In genomic region chr11:128549256-128549944, GRCh38 we compare ENCODE assay signal across 8 cellular contexts. TPM values are rescaled to one million over a fixed set of nuclear protein-coding genes. Genes with fewer than 3 reads are reported as not detected.
DNase-seq lines count a peak whose midpoint lies in the region; ATAC-seq and TF ChIP-seq lines count a peak whose summit lies in the region.

No MANE protein-coding gene starts in this region.

- no peak for TF ChIP-seq RAD21 in IMR-90 (IDR thresholded peaks at IDR 0.05; ENCODE audit: low read length)

- H4K8ac ChIP-seq in IMR-90 (ENCODE audit: low read depth in 2 of 2, low read length in 2 of 2): peak overlapping the region in 1 of 2 experiments; percentile 35; a peak in 1 of 4 replicates

- H3K27ac ChIP-seq in IMR-90 (ENCODE audit: insufficient read depth, low read length): no peak overlapping the region

- CTCF ChIA-PET in IMR-90 (lab: Yijun Ruan, JAX): interaction anchor here (1.0 kb wide), 1 partner anchor 12 kb away, joined by 3 read pairs; no protein-coding TSS in a partner anchor

- H4K20me1 ChIP-seq in IMR-90 (ENCODE audit: insufficient read depth, low read length): no peaks in the 10 kb centered on the region

- H2AK9ac ChIP-seq in IMR-90 (replicated peaks; ENCODE audit: low read depth, low read length, poor library complexity): no peak overlapping the region

- no peak overlapping the region for H3K56ac ChIP-seq in IMR-90 (ENCODE audit: extremely low read depth, insufficient read depth, low read length)

- no peak overlapping the region for H2BK20ac ChIP-seq in IMR-90 (ENCODE audit: low read depth, low read length)

- no TSS peak for BruUV-seq in IMR-90 (replicated peaks; lab: Mats Ljungman, UMichigan)

- DNase-seq in IMR-90: no peak
- peak; percentile 63 for DNase-seq in brain pericyte (ENCODE audit: low read depth, low spot score)
- DNase-seq in immature natural killer cell: no peak
- DNase-seq in stimulated activated effector memory CD8-positive, alpha-beta T cell treated with anti-CD3 and anti-CD28 coated beads, Interleukin-12 subunit alpha, Interleukin-12 subunit beta, amount 100 ng/mL, for 72 hours (ENCODE audit: low spot score in 2 of 2): no peak
- DNase-seq in hippocampal formation (lab: John Stamatoyannopoulos, UW): no peak
- DNase-seq in NCI-H187 (lab: John Stamatoyannopoulos, UW): no peak

- H3K4me1 ChIP-seq in IMR-90 (ENCODE audit: control insufficient read depth, insufficient read depth, low read length): peaks cover 6% of the 10 kb centered on the region; the same call in 1 of the 2 replicates

- H3K18ac ChIP-seq in IMR-90 (ENCODE audit: low read depth, low read length): no peak overlapping the region

- no peak for TF ChIP-seq POLR2A in IMR-90 (IDR thresholded peaks at IDR 0.05; ENCODE audit: low read depth, low read length)

- no peak for TF ChIP-seq CTCF in IMR-90 (conservative IDR thresholded peaks at IDR 0.05; ENCODE audit: low read depth, low read length)

- peak overlapping the region; percentile 29; the same call in 1 of the 2 replicates for H2AK5ac ChIP-seq in IMR-90 (ENCODE audit: low read depth, low read length)

- POLR2A ChIA-PET in IMR-90 (lab: Charles Lee; ENCODE audit: unreplicated experiment): no interaction called here

- WGBS in IMR-90 (ENCODE audit: extremely low coverage in 2 of 2, insufficient read length in 1 of 2), 2 experiments: 70% methylated on average over 11 of the region's 37 CpGs; no CpG with 5 or more reads in 1 of the 2 experiments

- dilution Hi-C loops in IMR-90 (cut with HindIII; ENCODE audit: low sequenced_read_pairs, unreplicated experiment): no loop called here

- H3K36me3 ChIP-seq in IMR-90 (ENCODE audit: control insufficient read depth, insufficient read depth, low read length): no peaks in the 10 kb centered on the region

- peak overlapping the region; percentile 55 for H2AFZ ChIP-seq in IMR-90 (replicated peaks; ENCODE audit: low read length, poor library complexity)

- in situ Hi-C loops in IMR-90 (cut with MboI; ENCODE audit: low sequenced_read_pairs): no loop called here

- H3K36me3 Mint-ChIP-seq in immature natural killer cell: peaks cover 0 to 4% (median 0%) of the 10 kb centered on the region in 3 donors
- H3K36me3 Mint-ChIP-seq in stimulated activated effector memory CD8-positive, alpha-beta T cell treated with anti-CD3 and anti-CD28 coated beads, Interleukin-12 subunit alpha, Interleukin-12 subunit beta, amount 100 ng/mL, for 72 hours: peaks cover 12% of the 10 kb centered on the region

- no peaks in the 10 kb centered on the region; the same call in 1 of the 2 replicates for H3K9me1 ChIP-seq in IMR-90 (ENCODE audit: insufficient read depth, low read length)

- no peak overlapping the region for H2BK15ac ChIP-seq in IMR-90 (ENCODE audit: low read depth, low read length)

- peaks cover 5% of the 10 kb centered on the region for H3K27me3 ChIP-seq in IMR-90 (ENCODE audit: control insufficient read depth, insufficient read depth, low read length)

- peak overlapping the region in 5 of 6 donors; percentile 34 to 99 (median 97) for H3K27ac Mint-ChIP-seq in immature natural killer cell
- H3K27ac Mint-ChIP-seq in stimulated activated effector memory CD8-positive, alpha-beta T cell treated with anti-CD3 and anti-CD28 coated beads, Interleukin-12 subunit alpha, Interleukin-12 subunit beta, amount 100 ng/mL, for 72 hours: peak overlapping the region; percentile 93

- H3K4me3 ChIP-seq in IMR-90 (ENCODE audit: insufficient read depth, low read depth, low read length): no peak overlapping the region

- no peak overlapping the region for H4K91ac ChIP-seq in IMR-90 (ENCODE audit: insufficient read depth, low read depth, low read length)

- peak overlapping the region; percentile 6; the same call in 1 of the 2 replicates for H3K4me2 ChIP-seq in IMR-90 (ENCODE audit: low read depth, low read length)

- no peaks in the 10 kb centered on the region for H3K79me1 ChIP-seq in IMR-90 (ENCODE audit: low read depth in 1 of 2, low read length in 2 of 2)

- no peak overlapping the region for H3K4ac ChIP-seq in IMR-90 (ENCODE audit: low read depth, low read length)

- no peak overlapping the region for H4K5ac ChIP-seq in IMR-90 (ENCODE audit: low read depth, low read length)

- H3K9ac ChIP-seq in IMR-90 (ENCODE audit: low read depth, low read length): no peak overlapping the region

- intact Hi-C loops in IMR-90 (cut with micrococcal nuclease): no loop called here

- no peaks in the 10 kb centered on the region for H3K9me3 ChIP-seq in IMR-90 (ENCODE audit: control insufficient read depth, insufficient read depth, low read length)

- H2BK120ac ChIP-seq in IMR-90 (ENCODE audit: low read depth, low read length): no peak overlapping the region

- 0 out of 2 replicates have a peak overlapping the region, but pooled peaks have one; percentile 2 for H3K23ac ChIP-seq in IMR-90 (ENCODE audit: low read depth, low read length)

- no peak overlapping the region for H2BK5ac ChIP-seq in IMR-90 (ENCODE audit: low read depth, low read length, poor library complexity, severe bottlenecking)

- peaks cover 66% of the 10 kb centered on the region in 2 donors for H3K4me1 Mint-ChIP-seq in immature natural killer cell
- peaks cover 68% of the 10 kb centered on the region for H3K4me1 Mint-ChIP-seq in stimulated activated effector memory CD8-positive, alpha-beta T cell treated with anti-CD3 and anti-CD28 coated beads, Interleukin-12 subunit alpha, Interleukin-12 subunit beta, amount 100 ng/mL, for 72 hours

- peaks cover 0 to 6% (median 5%) of the 10 kb centered on the region in 3 donors for H3K27me3 Mint-ChIP-seq in immature natural killer cell (ENCODE audit: low read depth in 3 of 3)

- H3K4me3 Mint-ChIP-seq in immature natural killer cell: peak overlapping the region; percentile 49 to 87 (median 84)
- peak overlapping the region; percentile 63 for H3K4me3 Mint-ChIP-seq in stimulated activated effector memory CD8-positive, alpha-beta T cell treated with anti-CD3 and anti-CD28 coated beads, Interleukin-12 subunit alpha, Interleukin-12 subunit beta, amount 100 ng/mL, for 72 hours

- H3K14ac ChIP-seq in IMR-90 (replicated peaks; ENCODE audit: low read depth, low read length): no peak overlapping the region

- ATAC-seq in IMR-90 (ENCODE audit: low read depth) (peak; percentile 3; the same call in 1 of the 2 replicates), GM19328 (IDR thresholded peaks at IDR 0.05; ENCODE audit: unreplicated experiment) (no peak)
- ATAC-seq in stimulated activated effector memory CD8-positive, alpha-beta T cell treated with anti-CD3 and anti-CD28 coated beads, Interleukin-12 subunit alpha, Interleukin-12 subunit beta, amount 100 ng/mL, for 72 hours: no peak
- no peak for ATAC-seq in activated CD4-positive, CD25-positive, alpha-beta regulatory T cell treated with anti-CD3 and anti-CD28 coated beads, Interleukin-2, amount 50 U/mL, for 24 hours

- H3K9me3 Mint-ChIP-seq in immature natural killer cell: no peaks in the 10 kb centered on the region
- H3K9me3 Mint-ChIP-seq in stimulated activated effector memory CD8-positive, alpha-beta T cell treated with anti-CD3 and anti-CD28 coated beads, Interleukin-12 subunit alpha, Interleukin-12 subunit beta, amount 100 ng/mL, for 72 hours: no peaks in the 10 kb centered on the region

TF ChIP-seq in IMR-90, 13 proteins besides CTCF, POLR2A, EP300 and RAD21:
- TF ChIP-seq NFE2L2 (IDR thresholded peaks at IDR 0.05; ENCODE audit: low read depth, low read length) (no peak), FOS (IDR thresholded peaks at IDR 0.05; ENCODE audit: low read depth, low read length) (no peak), RFX5 (IDR thresholded peaks at IDR 0.05; ENCODE audit: low read depth, low read length) (no peak), USF2 (IDR thresholded peaks at IDR 0.05; ENCODE audit: low read depth, low read length) (no peak), ELK1 (IDR thresholded peaks at IDR 0.05; ENCODE audit: borderline replicate concordance, low read depth, low read length) (no peak), MAFK (IDR thresholded peaks at IDR 0.05; ENCODE audit: low read depth, low read length) (no peak), SMC3 (IDR thresholded peaks at IDR 0.05; ENCODE audit: low read depth, low read length) (no peak), RCOR1 (IDR thresholded peaks at IDR 0.05; ENCODE audit: insufficient replicate concordance, low read length) (no peak), MXI1 (IDR thresholded peaks at IDR 0.05; ENCODE audit: borderline replicate concordance, low read depth, low read length) (no peak), CHD1 (IDR thresholded peaks at IDR 0.05; ENCODE audit: low read depth, low read length) (no peak), CEBPB (IDR thresholded peaks at IDR 0.05; ENCODE audit: low read depth, low read length) (no peak), MAZ (IDR thresholded peaks at IDR 0.05; ENCODE audit: borderline replicate concordance, low read depth, low read length) (no peak), BHLHE40 (IDR thresholded peaks at IDR 0.05; ENCODE audit: low read depth, low read length) (no peak)

RNA-seq across cellular contexts. Expression of gene ETS1, which starts 38.0 kb away (rescaled TPM):
- 56.3 and 60.3 TPM in 2 replicates for total RNA-seq in IMR-90 (2012; rRNA removed)
- 41.2 and 43.6 TPM in 2 replicates for polyA plus RNA-seq in IMR-90 (2012; rRNA removed)
- 19.0 and 24.4 TPM in 2 replicates for polyA plus RNA-seq in IMR-90 (2012; cell fraction: cytosol; rRNA removed)
- polyA plus RNA-seq in IMR-90 (2012; cell fraction: nucleus; rRNA removed; ENCODE audit: low replicate concordance): 13.4 and 42.1 TPM in 2 replicates
- 100 to 1,000 TPM; 264 to 329 (median 284) TPM for polyA plus RNA-seq in immature natural killer cell
